11 cellular contexts compared by ENCODE assay signal in the genomic region with DNA sequence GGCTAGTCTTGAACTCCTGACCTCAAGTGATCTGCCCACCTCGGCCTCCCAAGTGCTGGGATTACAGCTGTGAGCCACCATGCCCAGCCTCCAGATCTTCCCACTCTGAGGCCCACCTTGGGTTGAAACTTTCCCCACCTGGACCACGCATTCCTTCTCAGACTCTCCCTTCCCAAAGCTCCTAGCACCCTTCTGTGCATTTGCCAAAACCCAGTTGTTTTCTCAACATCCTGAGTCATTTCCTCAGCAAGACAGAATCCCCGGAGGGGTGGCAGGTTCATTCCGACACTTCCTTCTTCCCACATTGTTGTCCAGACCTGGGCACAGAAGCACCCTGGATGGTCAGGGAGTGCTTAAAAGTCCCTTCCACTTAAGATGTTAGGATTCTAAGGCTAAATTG. TPM values are rescaled to one million over a fixed set of nuclear protein-coding genes. Genes with fewer than 3 reads are reported as not detected.
A peak's percentile ranks its signal among the peaks of the same experiment; 100 is the strongest.
DNase-seq lines count a peak whose midpoint lies in the region; ATAC-seq and TF ChIP-seq lines count a peak whose summit lies in the region.
"Had no signal": no experiment of that assay in that cellular context is flagged by ENCODE, and none has a peak within 500 bp of the region (broad histone marks: within the 10 kb centered on the region; RNA-seq: fewer than 3 reads in every experiment).

No MANE protein-coding gene starts in this region.

- ATAC-seq in GM21723 (IDR thresholded peaks at IDR 0.05; ENCODE audit: unreplicated experiment), result no peak
- ATAC-seq: stimulated activated naive B cell treated with anti-CD40 and anti-IgM and Interleukin-4, amounts not matched to agents 10 μg/mL and 1 μg/mL and 100 μg/mL, for 72 hours had no signal

- peaks cover 0 to 6% of the 10 kb centered on the region in 2 donors for H3K27me3 Mint-ChIP-seq in CD8-positive, alpha-beta memory T cell
- H3K27me3 Mint-ChIP-seq: progenitor cell of endocrine pancreas had no signal

- no peak overlapping the region for H3K4me3 Mint-ChIP-seq in CD8-positive, alpha-beta memory T cell
- H3K4me3 Mint-ChIP-seq: activated naive CD4-positive, alpha-beta T cell treated with anti-CD3 and anti-CD28 coated beads for 36 hours; stimulated activated naive B cell treated with anti-CD40 and anti-IgM and Interleukin-4, amounts not matched to agents 10 μg/mL and 1 μg/mL and 100 μg/mL, for 72 hours had no signal

- CTCF ChIA-PET in CD8-positive, alpha-beta memory T cell (lab: Charles Lee), result interaction anchor here (1.5 kb wide), 1 partner anchor 179 kb away, joined by 4 read pairs; no protein-coding TSS in a partner anchor

- no peaks in the 10 kb centered on the region for H3K9me3 ChIP-seq in HUES64 (ENCODE audit: insufficient read depth, low read depth, low read length)
- H3K9me3 ChIP-seq in vagina, result no peaks in the 10 kb centered on the region
- H3K9me3 ChIP-seq in CD8-positive, alpha-beta memory T cell (ENCODE audit: low read length), result no peaks in the 10 kb centered on the region

- DNase-seq in astrocyte of the cerebellum (ENCODE audit: low read depth), result peak; percentile 27
- DNase-seq in kidney tubule cell (ENCODE audit: low spot score), result peak; percentile 81
- DNase-seq in vagina (ENCODE audit: extremely low spot score in 2 of 2), result no peak
- DNase-seq in CD8-positive, alpha-beta memory T cell, result no peak
- DNase-seq in iPS-NIHi11 (ENCODE audit: low spot score), result no peak
- DNase-seq: activated naive CD4-positive, alpha-beta T cell treated with anti-CD3 and anti-CD28 coated beads for 36 hours; stimulated activated naive B cell treated with anti-CD40 and anti-IgM and Interleukin-4, amounts not matched to agents 10 μg/mL and 1 μg/mL and 100 μg/mL, for 72 hours had no signal

- in situ Hi-C loops in astrocyte of the cerebellum (cut with HindIII; ENCODE audit: low sequenced_read_pairs), result no loop called here

- WGBS in HUES64, result 83% methylated on average over 4 of the region's 4 CpGs

- POLR2A ChIA-PET in CD8-positive, alpha-beta memory T cell (lab: Charles Lee), result no interaction called here

- H3K27ac ChIP-seq in HUES64 (ENCODE audit: low read depth, low read length), result no peak overlapping the region
- H3K27ac ChIP-seq in vagina, result peak overlapping the region; percentile 68
- no peak overlapping the region for H3K27ac ChIP-seq in CD8-positive, alpha-beta memory T cell (ENCODE audit: low read depth, low read length)
- H3K27ac ChIP-seq: HL-60 had no signal

- peaks cover 10 to 14% (median 12%) of the 10 kb centered on the region in 3 donors for H3K4me1 Mint-ChIP-seq in CD8-positive, alpha-beta memory T cell

- no peak for TF ChIP-seq CTCF in astrocyte of the cerebellum (IDR thresholded peaks at IDR 0.05; ENCODE audit: low read depth, low read length, missing control alignments)
- no peak for TF ChIP-seq CTCF in vagina (IDR thresholded peaks at IDR 0.05)

- H3K4me3 ChIP-seq in HUES64 (ENCODE audit: low read length) (no peak overlapping the region), astrocyte of the cerebellum (ENCODE audit: low read depth, low read length) (no peak overlapping the region), vagina (no peak overlapping the region)
- H3K4me3 ChIP-seq in CD8-positive, alpha-beta memory T cell (ENCODE audit: low read length), result no peak overlapping the region

- peaks cover 4 to 15% (median 10%) of the 10 kb centered on the region in 3 donors for H3K36me3 Mint-ChIP-seq in CD8-positive, alpha-beta memory T cell

- H3K36me3 ChIP-seq in HUES64 (ENCODE audit: insufficient read depth, low read length) (peaks cover 23% of the 10 kb centered on the region), vagina (peaks cover 0 to 20% of the 10 kb centered on the region in 2 donors)
- H3K36me3 ChIP-seq in CD8-positive, alpha-beta memory T cell (ENCODE audit: insufficient read depth, low read length), result no peaks in the 10 kb centered on the region

- intact Hi-C loops in vagina (cut with DNase I), result no loop called here

- H3K4me1 ChIP-seq in HUES64 (ENCODE audit: insufficient read depth, low read length) (peaks cover 10% of the 10 kb centered on the region; the same call in 1 of the 2 replicates), vagina (peaks cover 64% of the 10 kb centered on the region)
- H3K4me1 ChIP-seq in CD8-positive, alpha-beta memory T cell (ENCODE audit: insufficient read depth, low read length), result peaks cover 9% of the 10 kb centered on the region

- H3K9me3 Mint-ChIP-seq in CD8-positive, alpha-beta memory T cell, result no peaks in the 10 kb centered on the region
- H3K9me3 Mint-ChIP-seq: activated naive CD4-positive, alpha-beta T cell treated with anti-CD3 and anti-CD28 coated beads for 36 hours; stimulated activated naive B cell treated with anti-CD40 and anti-IgM and Interleukin-4, amounts not matched to agents 10 μg/mL and 1 μg/mL and 100 μg/mL, for 72 hours had no signal

- H3K27ac Mint-ChIP-seq in CD8-positive, alpha-beta memory T cell, result peak overlapping the region in 1 of 8 donors; percentile 94
- H3K27ac Mint-ChIP-seq: activated naive CD4-positive, alpha-beta T cell treated with anti-CD3 and anti-CD28 coated beads for 36 hours; progenitor cell of endocrine pancreas; stimulated activated naive B cell treated with anti-CD40 and anti-IgM and Interleukin-4, amounts not matched to agents 10 μg/mL and 1 μg/mL and 100 μg/mL, for 72 hours had no signal

- no peaks in the 10 kb centered on the region for H3K27me3 ChIP-seq in HUES64 (ENCODE audit: insufficient read depth, low read length)
- H3K27me3 ChIP-seq in vagina, result no peaks in the 10 kb centered on the region
- H3K27me3 ChIP-seq in CD8-positive, alpha-beta memory T cell (ENCODE audit: insufficient read depth, low read length, poor library complexity, severe bottlenecking), result no peaks in the 10 kb centered on the region

- 0 out of 2 replicates have a peak overlapping the region, but pooled peaks have one; percentile 31 for H3K9ac ChIP-seq in HUES64 (ENCODE audit: low read depth, low read length)

- no peak for TF ChIP-seq POLR2A in vagina (IDR thresholded peaks at IDR 0.05)

RNA-seq across cellular contexts. Expression of a gene that starts 28.9 kb away (rescaled TPM):
- 10.7 TPM for polyA plus RNA-seq in HUES64 (2013, experiment 1 of 2)
- polyA plus RNA-seq in HUES64 (2013, experiment 2 of 2), result 14.3 TPM
- total RNA-seq in vagina, result 69.0 TPM
- 10 to 100 TPM; 12.0 to 12.5 TPM for total RNA-seq in CD8-positive, alpha-beta memory T cell
- polyA plus RNA-seq in CD8-positive, alpha-beta memory T cell, result 11.3 TPM

RNA-seq across cellular contexts. Expression of a gene that starts 45.8 kb away (rescaled TPM):
- polyA plus RNA-seq in HUES64 (2013, experiment 1 of 2), result 90.1 TPM
- polyA plus RNA-seq in HUES64 (2013, experiment 2 of 2), result 92.1 TPM
- total RNA-seq in vagina, result 18.4 TPM
- 10 to 100 TPM; 22.3 to 23.0 TPM for total RNA-seq in CD8-positive, alpha-beta memory T cell
- 4.4 TPM for polyA plus RNA-seq in CD8-positive, alpha-beta memory T cell

Comparison
In these comparisons a context has a peak if more than half of its experiments do, and no peak if none do; other contexts are left out.
1. DNase-seq: peak in astrocyte of the cerebellum (single experiment) and kidney tubule cell (single experiment); none in vagina (0 of 2), CD8-positive, alpha-beta memory T cell (0 of 5) and iPS-NIHi11 (single experiment).